In the genomic region with DNA sequence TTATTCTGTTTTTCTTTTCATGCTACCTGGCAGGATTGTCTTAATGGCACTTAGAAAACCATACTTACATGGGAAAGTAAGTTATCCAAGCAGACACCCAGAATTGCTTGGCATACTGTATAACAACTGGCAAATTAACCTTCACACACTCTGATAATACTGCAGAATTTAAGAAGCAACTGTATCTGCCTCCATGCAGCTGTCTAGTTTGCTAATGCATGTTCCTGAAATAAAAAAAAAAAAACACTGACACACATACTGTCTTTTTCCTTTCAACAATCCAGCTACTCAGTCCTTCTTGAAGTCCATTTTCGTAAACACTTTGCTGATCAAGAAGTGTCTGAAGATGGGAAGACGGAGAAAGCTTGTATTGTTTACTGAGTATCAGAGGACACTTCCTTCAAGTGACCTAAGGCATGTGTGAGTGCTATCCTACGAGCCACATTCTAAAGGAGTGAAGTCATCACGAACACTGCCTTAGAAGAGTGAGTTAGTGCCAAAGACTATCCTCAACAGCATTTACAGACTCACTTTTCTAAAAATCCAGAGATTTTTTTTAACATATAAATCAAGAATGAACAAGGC, we compare ENCODE assay signal across 11 cellular contexts.
DNase-seq lines count a peak whose midpoint lies in the region; ATAC-seq and TF ChIP-seq lines count a peak whose summit lies in the region.
"Had no signal": no experiment of that assay in that cellular context is flagged by ENCODE, and none has a peak within 500 bp of the region (broad histone marks: within the 10 kb centered on the region; RNA-seq: fewer than 3 reads in every experiment).

No MANE protein-coding gene starts in this region.

- peak overlapping the region; percentile 92 for H3K27ac Mint-ChIP-seq in endothelial cell (ENCODE audit: unreplicated experiment)
- H3K27ac Mint-ChIP-seq: CD8-positive, alpha-beta memory T cell had no signal

- H3K27ac ChIP-seq in lung (ENCODE audit: low read depth in 1 of 2, low read length in 1 of 2), result peak overlapping the region in 1 of 2 donors; percentile 45

- H3K36me3 ChIP-seq in MG63 (no peaks in the 10 kb centered on the region), lung (ENCODE audit: control insufficient read depth in 2 of 2, insufficient read depth in 2 of 2, low read length in 2 of 2) (no peaks in the 10 kb centered on the region)

- peaks cover 0 to 1% of the 10 kb centered on the region in 2 donors for H3K4me1 ChIP-seq in lung (ENCODE audit: control insufficient read depth in 2 of 2, insufficient read depth in 2 of 2, low read length in 2 of 2)

- peak; percentile 64 for DNase-seq in COLO829 (ENCODE audit: low spot score)
- peak; percentile 17 for DNase-seq in MG63
- no peak for DNase-seq in endothelial cell (ENCODE audit: low spot score)
- DNase-seq in lung (ENCODE audit: low spot score), result no peak
- no peak for DNase-seq in hippocampal formation (lab: John Stamatoyannopoulos, UW)
- no peak for DNase-seq in left lobe of liver (ENCODE audit: low spot score)
- DNase-seq: CD8-positive, alpha-beta memory T cell; OCI-M1; posterior cingulate gyrus had no signal

- H3K27me3 ChIP-seq in MG63, result no peaks in the 10 kb centered on the region
- H3K27me3 ChIP-seq in lung (ENCODE audit: control insufficient read depth, insufficient read depth), result no peaks in the 10 kb centered on the region

- ATAC-seq in lung (ENCODE audit: insufficient read depth, low FRiP score) (peak; percentile 62), GM19397 (IDR thresholded peaks at IDR 0.05; ENCODE audit: unreplicated experiment) (no peak), left lobe of liver (no peak), HG02642 (IDR thresholded peaks at IDR 0.05; ENCODE audit: poor library complexity, unreplicated experiment) (no peak)

- no peak overlapping the region for H3K4me3 Mint-ChIP-seq in endothelial cell (ENCODE audit: unreplicated experiment)
- H3K4me3 Mint-ChIP-seq: CD8-positive, alpha-beta memory T cell had no signal

- no peaks in the 10 kb centered on the region for H3K27me3 Mint-ChIP-seq in endothelial cell (ENCODE audit: unreplicated experiment)

- H3K4me3 ChIP-seq in MG63 (no peak overlapping the region), lung (no peak overlapping the region)

- no peaks in the 10 kb centered on the region for H3K36me3 Mint-ChIP-seq in endothelial cell (ENCODE audit: low read depth, unreplicated experiment)
- H3K36me3 Mint-ChIP-seq: CD8-positive, alpha-beta memory T cell had no signal

- WGBS in lung, 2 donors, result 23 to 50% methylated on average over 4 of the region's 4 CpGs

- H3K4me1 Mint-ChIP-seq in endothelial cell (ENCODE audit: unreplicated experiment), result peaks cover 4% of the 10 kb centered on the region
- H3K4me1 Mint-ChIP-seq: CD8-positive, alpha-beta memory T cell had no signal

- peaks cover 2% of the 10 kb centered on the region; the same call in 1 of the 2 replicates for H3K9me3 ChIP-seq in MG63
- no peaks in the 10 kb centered on the region for H3K9me3 ChIP-seq in lung (ENCODE audit: control insufficient read depth in 2 of 2, insufficient read depth in 1 of 2, low read length in 1 of 2)

- no peaks in the 10 kb centered on the region for H3K9me3 Mint-ChIP-seq in endothelial cell (ENCODE audit: unreplicated experiment)

- TF ChIP-seq CTCF in endothelial cell (IDR thresholded peaks at IDR 0.05; ENCODE audit: unreplicated experiment), result no peak
- no peak for TF ChIP-seq CTCF in lung (IDR thresholded peaks at IDR 0.05; ENCODE audit: control extremely low read depth, extremely low read depth)

Comparison
In these comparisons a context has a peak if more than half of its experiments do, and no peak if none do; other contexts are left out.
1. DNase-seq: peak in COLO829 (single experiment) and MG63 (single experiment); none in endothelial cell (single experiment), lung (single experiment), hippocampal formation (0 of 2) and left lobe of liver (single experiment).